ENCODE assay signal across 10 cellular contexts in genomic region chr3:6035626-6036025, GRCh38.
"Had no signal": no experiment of that assay in that cellular context is flagged by ENCODE, and none has a peak within 500 bp of the region (broad histone marks: within the 10 kb centered on the region; RNA-seq: fewer than 3 reads in every experiment).

No MANE protein-coding gene starts in this region.

- ATAC-seq: HCT116, HepG2 had no signal

- DNase-seq: GM23248, GOT3, H7, HFFc6, KBM-7 had no signal

- H3K27ac ChIP-seq: GM23248, HL-60 had no signal

- H3K27me3 Mint-ChIP-seq: IgD-negative memory B cell had no signal

- H3K9me3 ChIP-seq: HAP-1 had no signal

- H3K4me3 ChIP-seq: GM23248, HAP-1 had no signal

- H3K27ac Mint-ChIP-seq: HFFc6, IgD-negative memory B cell had no signal

- H2AFZ ChIP-seq: GM23248 had no signal

- H3K9ac ChIP-seq: GM23248 had no signal

- H3K4me1 ChIP-seq: HAP-1 had no signal

- H3K4me3 Mint-ChIP-seq: HFFc6, IgD-negative memory B cell had no signal

- H3K36me3 ChIP-seq: HAP-1 had no signal

- H3K4me1 Mint-ChIP-seq: IgD-negative memory B cell had no signal
